ENCODE assay signal across 1 cellular context in genomic region chr3:133674290-133674912, GRCh38.
TF ChIP-seq lines count a peak whose summit lies in the region.

No MANE protein-coding gene starts in this region.

TF ChIP-seq in H1, 55 proteins besides CTCF, POLR2A, EP300 and RAD21:
- no peak for TF ChIP-seq RFX5 (IDR thresholded peaks at IDR 0.05; ENCODE audit: borderline replicate concordance, low read depth, low read length)
- peak; percentile 49 for TF ChIP-seq EZH2 (IDR thresholded peaks at IDR 0.05; ENCODE audit: low read depth, low read length, severe bottlenecking)
- TF ChIP-seq HDAC2 (IDR thresholded peaks at IDR 0.05; ENCODE audit: borderline replicate concordance in 1 of 2, low read depth in 2 of 2, low read length in 2 of 2): no peak
- peak; percentile 95 for TF ChIP-seq KDM4A (IDR thresholded peaks at IDR 0.05; ENCODE audit: low read depth, low read length, severe bottlenecking)
- TF ChIP-seq CEBPB (IDR thresholded peaks at IDR 0.05; ENCODE audit: low read depth, low read length): no peak
- peak; percentile 56 for TF ChIP-seq SUZ12 (IDR thresholded peaks at IDR 0.05; ENCODE audit: low read length)
- TF ChIP-seq SAP30 (IDR thresholded peaks at IDR 0.05; ENCODE audit: insufficient read depth, insufficient replicate concordance, low read length): no peak
